8 cellular contexts compared by ENCODE assay signal in the genomic region with DNA sequence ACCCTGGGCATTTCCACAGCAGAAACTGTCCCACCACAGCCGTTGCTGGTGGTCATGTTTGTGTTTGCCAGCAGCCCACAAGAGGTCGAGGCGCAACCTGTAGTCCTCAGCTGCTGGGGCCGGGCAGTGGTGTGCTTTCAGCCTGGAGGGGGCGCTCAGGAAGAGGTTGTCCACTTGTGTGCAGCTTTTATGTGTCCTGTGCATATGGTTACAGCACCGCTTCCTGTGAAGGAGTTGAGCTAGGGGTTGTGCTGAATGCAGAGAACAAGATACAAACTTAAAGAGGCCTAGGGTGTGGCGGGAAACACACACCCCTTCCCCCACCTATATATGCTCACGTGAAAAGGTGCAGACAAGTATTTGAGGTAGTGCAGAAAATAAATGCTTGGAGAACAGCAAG. TPM values are rescaled to one million over a fixed set of nuclear protein-coding genes. Genes with fewer than 3 reads are reported as not detected.
DNase-seq lines count a peak whose midpoint lies in the region; ATAC-seq and TF ChIP-seq lines count a peak whose summit lies in the region.

No MANE protein-coding gene starts in this region.

- peaks cover 35% of the 10 kb centered on the region for H3K36me3 Mint-ChIP-seq in activated naive CD8-positive, alpha-beta T cell treated with anti-CD3 and anti-CD28 coated beads for 36 hours

- peak overlapping the region; percentile 59 for H3K27ac Mint-ChIP-seq in activated naive CD8-positive, alpha-beta T cell treated with anti-CD3 and anti-CD28 coated beads for 36 hours

- TF ChIP-seq CTCF in GM10266 (IDR thresholded peaks at IDR 0.05; ENCODE audit: control insufficient read depth, insufficient read depth, low read depth, missing control alignments) = peak; percentile 34

- H3K9me3 Mint-ChIP-seq in activated naive CD8-positive, alpha-beta T cell treated with anti-CD3 and anti-CD28 coated beads for 36 hours = no peaks in the 10 kb centered on the region

- peaks cover 79% of the 10 kb centered on the region for H3K4me1 Mint-ChIP-seq in activated naive CD8-positive, alpha-beta T cell treated with anti-CD3 and anti-CD28 coated beads for 36 hours

- no peaks in the 10 kb centered on the region for H3K27me3 Mint-ChIP-seq in activated naive CD8-positive, alpha-beta T cell treated with anti-CD3 and anti-CD28 coated beads for 36 hours

- H3K4me3 Mint-ChIP-seq in activated naive CD8-positive, alpha-beta T cell treated with anti-CD3 and anti-CD28 coated beads for 36 hours = peak overlapping the region; percentile 33

- DNase-seq in GM10266 (ENCODE audit: extremely low spot score) = no peak
- peak; percentile 47 for DNase-seq in T follicular helper cell (ENCODE audit: low read depth)
- DNase-seq in activated naive CD8-positive, alpha-beta T cell treated with anti-CD3 and anti-CD28 coated beads for 36 hours = peak; percentile 53
- DNase-seq in stimulated activated CD4-positive, alpha-beta T cell treated with anti-CD3 and anti-CD28 coated beads, Interleukin-12 subunit alpha, Interleukin-12 subunit beta, amount 100 ng/mL, for 24 hours (ENCODE audit: low read depth in 2 of 2) = peak; percentile 17 to 35
- no peak for DNase-seq in dedifferentiated amniotic fluid mesenchymal stem cell (ENCODE audit: extremely low spot score)

- ATAC-seq in HG03196 (IDR thresholded peaks at IDR 0.05; ENCODE audit: unreplicated experiment) (no peak), GM19328 (IDR thresholded peaks at IDR 0.05; ENCODE audit: unreplicated experiment) (no peak), GM19023 (IDR thresholded peaks at IDR 0.05; ENCODE audit: unreplicated experiment) (no peak)

RNA-seq across cellular contexts. Expression of gene PFKFB3, which starts 29.5 kb away (rescaled TPM):
- total RNA-seq in activated naive CD8-positive, alpha-beta T cell treated with anti-CD3 and anti-CD28 coated beads for 36 hours = 10 to 100 TPM; 72.6 to 73.0 TPM

Comparison
In these comparisons a context has a peak if more than half of its experiments do, and no peak if none do; other contexts are left out.
1. DNase-seq: peak in T follicular helper cell (single experiment), activated naive CD8-positive, alpha-beta T cell treated with anti-CD3 and anti-CD28 coated beads for 36 hours (single experiment) and stimulated activated CD4-positive, alpha-beta T cell treated with anti-CD3 and anti-CD28 coated beads, Interleukin-12 subunit alpha, Interleukin-12 subunit beta, amount 100 ng/mL, for 24 hours (2 of 2); none in GM10266 (single experiment) and dedifferentiated amniotic fluid mesenchymal stem cell (single experiment).